In genomic region chr7:73304612-73305382, GRCh38 we compare ENCODE assay signal across 12 cellular contexts. TPM values are rescaled to one million over a fixed set of nuclear protein-coding genes. Genes with fewer than 3 reads are reported as not detected.
DNase-seq lines count a peak whose midpoint lies in the region; ATAC-seq, FAIRE-seq and TF ChIP-seq lines count a peak whose summit lies in the region.
"Not testable (repeated sequence)": the region's sequence is repeated elsewhere in the genome, so short reads cannot be mapped to it uniquely, and the experiment has no call there.
"Had no signal": no experiment of that assay in that cellular context is flagged by ENCODE, and none has a peak within 500 bp of the region (broad histone marks: within the 10 kb centered on the region; RNA-seq: fewer than 3 reads in every experiment).

No MANE protein-coding gene starts in this region.

- H3K9ac ChIP-seq in BLaER1, result 0 out of 2 replicates have a peak overlapping the region, but pooled peaks have one; percentile 38
- not testable (repeated sequence) for H3K9ac ChIP-seq in SK-N-SH; endodermal cell (ENCODE audit: extremely low read depth, low read length, poor library complexity, severe bottlenecking); HepG2 (ENCODE audit: insufficient read depth, low read depth, low read length)

- not testable (repeated sequence) for H3K27me3 Mint-ChIP-seq in endodermal cell (ENCODE audit: insufficient read depth)

- H3K9me2 ChIP-seq in SK-N-SH, result not testable (repeated sequence)

- H3K36me3 ChIP-seq in BLaER1 (peaks cover 42% of the 10 kb centered on the region), SK-N-SH (replicated peaks in 1 of 2; ENCODE audit: control insufficient read depth in 1 of 2, insufficient read depth in 2 of 2, low read length in 1 of 2) (peaks cover 10 to 27% of the 10 kb centered on the region in 2 experiments), endodermal cell (ENCODE audit: control insufficient read depth, insufficient read depth, low read length) (peaks cover 17% of the 10 kb centered on the region), HepG2 (replicated peaks in 1 of 2; ENCODE audit: control insufficient read depth in 1 of 2, insufficient read depth in 2 of 2, low read length in 2 of 2) (peaks cover 7 to 18% of the 10 kb centered on the region in 2 experiments; a peak in 3 of 5 replicates)

- H2AFZ ChIP-seq in SK-N-SH (ENCODE audit: low read depth); HepG2 (ENCODE audit: low read length): not testable (repeated sequence)

- not testable (repeated sequence) for ATAC-seq in HepG2

- 82% methylated on average over 11 of the region's 15 CpGs for WGBS in SK-N-SH (ENCODE audit: low lambda C conversion rate)
- 90 to 92% methylated on average over 3 to 10 of the region's 15 CpGs for whole genome bisulfite sequencing in endodermal cell (ENCODE audit: insufficient coverage in 1 of 2, insufficient read length in 1 of 2), 2 experiments
- 95% methylated on average over 12 of the region's 15 CpGs for WGBS in HepG2 (ENCODE audit: low lambda C conversion rate)

- TF ChIP-seq EP300 in SK-N-SH (IDR thresholded peaks at IDR 0.05; ENCODE audit: borderline replicate concordance in 1 of 2, low read depth in 1 of 2, low read length in 1 of 2); HepG2 (IDR thresholded peaks at IDR 0.05; ENCODE audit: low read depth in 2 of 2, low read length in 2 of 2); HepG2 (CRISPR knock-in tag; IDR thresholded peaks at IDR 0.05; ENCODE audit: borderline replicate concordance): not testable (repeated sequence)

- not testable (repeated sequence) for H3K27ac Mint-ChIP-seq in endodermal cell

- POLR2A ChIA-PET in SK-N-SH (lab: Yijun Ruan, JAX); HepG2 (lab: Yijun Ruan, JAX): not testable (repeated sequence)

- not testable (repeated sequence) for H3K9me3 Mint-ChIP-seq in endodermal cell

- in situ Hi-C loops in astrocyte of the cerebellum (cut with HindIII; ENCODE audit: low sequenced_read_pairs); HepG2 (cut with HindIII; ENCODE audit: extremely low pct_ligation_motif_present, low pct_unique_long_range_greater_than_20kb): not testable (repeated sequence)

- peak; percentile 25; the same call in 1 of the 2 replicates for TF ChIP-seq CTCF in SK-N-SH (IDR thresholded peaks at IDR 0.05)
- TF ChIP-seq CTCF in astrocyte of the cerebellum (IDR thresholded peaks at IDR 0.05; ENCODE audit: low read depth, low read length, missing control alignments), result peak; percentile 16
- TF ChIP-seq CTCF in endodermal cell (conservative IDR thresholded peaks at IDR 0.05), result peak; percentile 32
- 0 out of 2 replicates have a peak, but pooled peaks have one; percentile 6 for TF ChIP-seq CTCF in HepG2 (CRISPR knock-in tag; IDR thresholded peaks at IDR 0.05)

- BruUV-seq in HepG2 (replicated peaks; lab: Mats Ljungman, UMichigan), result not testable (repeated sequence)

- peaks cover 25% of the 10 kb centered on the region for H3K36me3 Mint-ChIP-seq in endodermal cell (ENCODE audit: low read depth)

- TF ChIP-seq RAD21 in SK-N-SH (IDR thresholded peaks at IDR 0.05; ENCODE audit: low read length), result peak; percentile 24; the same call in 1 of the 2 replicates
- not testable (repeated sequence) for TF ChIP-seq RAD21 in HepG2 (CRISPR knock-in tag; IDR thresholded peaks at IDR 0.05)

- H3K9me3 ChIP-seq in BLaER1; SK-N-SH; endodermal cell (ENCODE audit: control insufficient read depth, low read length); HepG2 (ENCODE audit: low read length): not testable (repeated sequence)

- not testable (repeated sequence) for TF ChIP-seq POLR2A in HepG2 (IDR thresholded peaks at IDR 0.05; ENCODE audit: insufficient read depth in 1 of 2, low read depth in 2 of 2, low read length in 2 of 2)

- H3K79me2 ChIP-seq in SK-N-SH (ENCODE audit: insufficient read depth) (peaks cover 32% of the 10 kb centered on the region; the same call in 1 of the 2 replicates), HepG2 (ENCODE audit: insufficient read depth, low read length) (peaks cover 13% of the 10 kb centered on the region)

- H3K4me3 ChIP-seq in BLaER1; SK-N-SH (ENCODE audit: low read depth in 2 of 2, low read length in 1 of 2); astrocyte of the cerebellum (ENCODE audit: low read depth, low read length); endodermal cell (ENCODE audit: low read length); HepG2 (replicated peaks in 1 of 3; ENCODE audit: insufficient read depth in 1 of 3, low read depth in 2 of 3, low read length in 3 of 3): not testable (repeated sequence)

- H3K4me1 Mint-ChIP-seq in endodermal cell, result not testable (repeated sequence)

- not testable (repeated sequence) for H3K4me3 Mint-ChIP-seq in endodermal cell

- not testable (repeated sequence) for H3K27me3 ChIP-seq in BLaER1; SK-N-SH (ENCODE audit: insufficient read depth); endodermal cell (ENCODE audit: control insufficient read depth, insufficient read depth, low read length, poor library complexity, severe bottlenecking); HepG2 (ENCODE audit: control insufficient read depth in 1 of 2, insufficient read depth in 2 of 2, low read length in 2 of 2)

- H4K20me1 ChIP-seq in BLaER1; SK-N-SH (ENCODE audit: insufficient read depth); HepG2 (ENCODE audit: insufficient read depth, low read length): not testable (repeated sequence)

- H3K4me1 ChIP-seq in BLaER1 (peaks cover 58% of the 10 kb centered on the region), SK-N-SH (ENCODE audit: control insufficient read depth in 1 of 2, insufficient read depth in 2 of 2, low read depth in 1 of 2, low read length in 1 of 2) (peaks cover 0 to 13% of the 10 kb centered on the region in 2 experiments; a peak in 1 of 4 replicates), HepG2 (ENCODE audit: insufficient read depth, low read length) (peaks cover 22% of the 10 kb centered on the region)
- not testable (repeated sequence) for H3K4me1 ChIP-seq in endodermal cell (ENCODE audit: control insufficient read depth, insufficient read depth, low read length)

- DNase-seq in Kasumi-1 (lab: John Stamatoyannopoulos, UW) (peak; percentile 46 to 48), NOMO-1 (lab: John Stamatoyannopoulos, UW; ENCODE audit: unreplicated experiment in 2 of 2) (peak; percentile 98 to 99)
- DNase-seq in SK-N-SH; astrocyte of the cerebellum (ENCODE audit: low read depth); endodermal cell; HepG2 (ENCODE audit: low spot score): not testable (repeated sequence)

- CTCF ChIA-PET in SK-N-SH (lab: Yijun Ruan, JAX), result interaction anchor here (0.7 kb wide), 1 partner anchor 217 kb away, joined by 3 read pairs; the partner anchor contains the start of gene BAZ1B
- CTCF ChIA-PET in HepG2 (lab: Yijun Ruan, JAX; ENCODE audit: low intra/inter-chr PET ratio, low total read pairs), result not testable (repeated sequence)

- not testable (repeated sequence) for H3F3A ChIP-seq in SK-N-SH (replicated peaks; ENCODE audit: insufficient read depth)

- H3K27ac ChIP-seq in BLaER1, result peak overlapping the region; percentile 46; the same call in 1 of the 2 replicates
- H3K27ac ChIP-seq in SK-N-SH (ENCODE audit: low read depth in 2 of 2, low read length in 1 of 2); endodermal cell (ENCODE audit: low read depth, low read length); HepG2 (ENCODE audit: extremely low read length, insufficient read depth, low read length): not testable (repeated sequence)

- not testable (repeated sequence) for FAIRE-seq in HepG2 (lab: Jason Lieb, UNC)

- intact Hi-C loops in HepG2 (cut with micrococcal nuclease; ENCODE audit: unreplicated experiment), result not testable (repeated sequence)

- peak overlapping the region; percentile 51 for H3K4me2 ChIP-seq in BLaER1
- not testable (repeated sequence) for H3K4me2 ChIP-seq in SK-N-SH; HepG2 (ENCODE audit: low read depth, low read length)

RNA-seq across cellular contexts. Expression of gene NSUN5, which starts 3.8 kb away (rescaled TPM):
- polyA plus RNA-seq in SK-N-SH (2012; rRNA removed), result 59.2 and 60.0 TPM in 2 replicates
- polyA plus RNA-seq in SK-N-SH (2012; cell fraction: cytosol; rRNA removed), result 24.2 and 35.6 TPM in 2 replicates
- polyA plus RNA-seq in SK-N-SH (2012; cell fraction: nucleus; rRNA removed), result 143 and 155 TPM in 2 replicates
- total RNA-seq in endodermal cell, result 10 to 100 TPM; 40.3 to 42.1 TPM
- polyA plus RNA-seq in endodermal cell (2013, experiment 1 of 2), result 31.3 TPM
- 30.4 TPM for polyA plus RNA-seq in endodermal cell (2013, experiment 2 of 2)
- 31.6 and 35.8 TPM in 2 replicates for total RNA-seq in HepG2 (2016; rRNA removed; fragmentation: Illumina TruSeq; extraction: Trizol)
- 10.1 and 11.8 TPM in 2 replicates for total RNA-seq in HepG2 (2016; cell fraction: cytosol; rRNA removed; fragmentation: Illumina TruSeq; extraction: Trizol; ENCODE audit: low read depth)
- 29.5 and 34.7 TPM in 2 replicates for total RNA-seq in HepG2 (2016; cell fraction: insoluble cytoplasmic fraction; rRNA removed; fragmentation: Illumina TruSeq; extraction: Trizol)
- total RNA-seq in HepG2 (2016; cell fraction: membrane; rRNA removed; fragmentation: Illumina TruSeq; extraction: Trizol), result 13.4 TPM in 2 replicates
- total RNA-seq in HepG2 (2016; cell fraction: nucleus; rRNA removed; fragmentation: Illumina TruSeq; extraction: Trizol), result 16.9 and 26.1 TPM in 2 replicates
- polyA plus RNA-seq in HepG2 (2011; rRNA removed), result 19.9 and 24.9 TPM in 2 replicates
- 16.1 and 23.4 TPM in 2 replicates for polyA plus RNA-seq in HepG2 (2011; cell fraction: cytosol; rRNA removed)
- polyA plus RNA-seq in HepG2 (2011; cell fraction: nucleus; rRNA removed), result 56.5 and 64.5 TPM in 2 replicates
- polyA plus RNA-seq in HepG2 (2012), result 12.2 and 20.8 TPM in 2 replicates
- 5.4 and 6.5 TPM in 2 replicates for polyA plus RNA-seq in HepG2 (2016; cell fraction: cytosol; fragmentation: Illumina TruSeq; extraction: Trizol; ENCODE audit: low read depth)
- 20.2 and 26.2 TPM in 2 replicates for polyA plus RNA-seq in HepG2 (2016; cell fraction: insoluble cytoplasmic fraction; fragmentation: Illumina TruSeq; extraction: Trizol; ENCODE audit: low read depth)
- 5.5 and 7.3 TPM in 2 replicates for polyA plus RNA-seq in HepG2 (2016; cell fraction: membrane; fragmentation: Illumina TruSeq; extraction: Trizol; ENCODE audit: low read depth)
- 42.6 and 43.8 TPM in 2 replicates for polyA plus RNA-seq in HepG2 (2016; cell fraction: nucleus; fragmentation: Illumina TruSeq; extraction: Trizol; ENCODE audit: insufficient read depth, low read depth)
- polyA minus RNA-seq in HepG2 (2011; rRNA and poly(A)+ RNA removed; ENCODE audit: low replicate concordance), result 41.4 and 43.7 TPM in 2 replicates
- polyA minus RNA-seq in HepG2 (2011; cell fraction: cytosol; rRNA and poly(A)+ RNA removed), result 12.9 and 15.0 TPM in 2 replicates
- 13.0 and 19.8 TPM in 2 replicates for polyA minus RNA-seq in HepG2 (2011; cell fraction: nucleus; rRNA and poly(A)+ RNA removed)

RNA-seq across cellular contexts. Expression of gene TRIM50, which starts 23.1 kb away (rescaled TPM):
- polyA plus RNA-seq in SK-N-SH (2012; rRNA removed) (not detected in 2 replicates), HepG2 (2011; rRNA removed) (4.2 and 5.4 TPM in 2 replicates)
- polyA plus RNA-seq in SK-N-SH (2012; cell fraction: cytosol; rRNA removed), result not detected in 2 replicates
- polyA plus RNA-seq in SK-N-SH (2012; cell fraction: nucleus; rRNA removed), result not detected in 2 replicates
- total RNA-seq in endodermal cell (under 1 TPM; 0.24 to 0.33 TPM), HepG2 (2016; rRNA removed; fragmentation: Illumina TruSeq; extraction: Trizol) (21.1 and 24.5 TPM in 2 replicates)
- polyA plus RNA-seq in endodermal cell (2013, experiment 1 of 2), result not detected
- not detected for polyA plus RNA-seq in endodermal cell (2013, experiment 2 of 2)
- total RNA-seq in HepG2 (2016; cell fraction: cytosol; rRNA removed; fragmentation: Illumina TruSeq; extraction: Trizol; ENCODE audit: low read depth), result 3.9 and 4.9 TPM in 2 replicates
- 16.1 and 26.1 TPM in 2 replicates for total RNA-seq in HepG2 (2016; cell fraction: insoluble cytoplasmic fraction; rRNA removed; fragmentation: Illumina TruSeq; extraction: Trizol)
- 9.4 and 10.8 TPM in 2 replicates for total RNA-seq in HepG2 (2016; cell fraction: membrane; rRNA removed; fragmentation: Illumina TruSeq; extraction: Trizol)
- 23.9 and 26.7 TPM in 2 replicates for total RNA-seq in HepG2 (2016; cell fraction: nucleus; rRNA removed; fragmentation: Illumina TruSeq; extraction: Trizol)
- polyA plus RNA-seq in HepG2 (2011; cell fraction: cytosol; rRNA removed), result 1.6 and 3.8 TPM in 2 replicates
- 33.8 and 40.4 TPM in 2 replicates for polyA plus RNA-seq in HepG2 (2011; cell fraction: nucleus; rRNA removed)
- polyA plus RNA-seq in HepG2 (2012), result 3.0 TPM in 2 replicates
- 4.1 and 4.2 TPM in 2 replicates for polyA plus RNA-seq in HepG2 (2016; cell fraction: cytosol; fragmentation: Illumina TruSeq; extraction: Trizol; ENCODE audit: low read depth)
- 19.1 and 25.4 TPM in 2 replicates for polyA plus RNA-seq in HepG2 (2016; cell fraction: insoluble cytoplasmic fraction; fragmentation: Illumina TruSeq; extraction: Trizol; ENCODE audit: low read depth)
- polyA plus RNA-seq in HepG2 (2016; cell fraction: membrane; fragmentation: Illumina TruSeq; extraction: Trizol; ENCODE audit: low read depth), result 6.7 and 7.5 TPM in 2 replicates
- polyA plus RNA-seq in HepG2 (2016; cell fraction: nucleus; fragmentation: Illumina TruSeq; extraction: Trizol; ENCODE audit: insufficient read depth, low read depth), result 87.0 and 93.3 TPM in 2 replicates
- 7.4 TPM in 1 of 2 replicates, not detected in the other for polyA minus RNA-seq in HepG2 (2011; rRNA and poly(A)+ RNA removed; ENCODE audit: low replicate concordance)
- 0.99 and 1.8 TPM in 2 replicates for polyA minus RNA-seq in HepG2 (2011; cell fraction: cytosol; rRNA and poly(A)+ RNA removed)
- polyA minus RNA-seq in HepG2 (2011; cell fraction: nucleus; rRNA and poly(A)+ RNA removed), result 4.5 and 4.7 TPM in 2 replicates
- total RNA-seq: CD8-positive, alpha-beta T cell; LHCN-M2; PC-9 had no signal
- polyA plus RNA-seq: A549, BJ had no signal

RNA-seq across cellular contexts. Expression of gene FKBP6, which starts 23.2 kb away (rescaled TPM):
- polyA plus RNA-seq in SK-N-SH (2012; rRNA removed) (not detected in 2 replicates), HepG2 (2011; rRNA removed) (0.07 and 0.09 TPM in 2 replicates)
- 0.03 TPM in 1 of 2 replicates, not detected in the other for polyA plus RNA-seq in SK-N-SH (2012; cell fraction: cytosol; rRNA removed)
- not detected in 2 replicates for polyA plus RNA-seq in SK-N-SH (2012; cell fraction: nucleus; rRNA removed)
- total RNA-seq in endodermal cell (not detected), HepG2 (2016; rRNA removed; fragmentation: Illumina TruSeq; extraction: Trizol) (0.13 and 0.20 TPM in 2 replicates)
- not detected for polyA plus RNA-seq in endodermal cell (2013, experiment 1 of 2)
- polyA plus RNA-seq in endodermal cell (2013, experiment 2 of 2), result not detected
- not detected in 2 replicates for total RNA-seq in HepG2 (2016; cell fraction: cytosol; rRNA removed; fragmentation: Illumina TruSeq; extraction: Trizol; ENCODE audit: low read depth)
- 0.15 and 0.16 TPM in 2 replicates for total RNA-seq in HepG2 (2016; cell fraction: insoluble cytoplasmic fraction; rRNA removed; fragmentation: Illumina TruSeq; extraction: Trizol)
- total RNA-seq in HepG2 (2016; cell fraction: membrane; rRNA removed; fragmentation: Illumina TruSeq; extraction: Trizol), result 0.17 and 0.22 TPM in 2 replicates
- total RNA-seq in HepG2 (2016; cell fraction: nucleus; rRNA removed; fragmentation: Illumina TruSeq; extraction: Trizol), result 0.22 TPM in 1 of 2 replicates, not detected in the other
- 0.07 and 0.09 TPM in 2 replicates for polyA plus RNA-seq in HepG2 (2011; cell fraction: cytosol; rRNA removed)
- 0.08 TPM in 1 of 2 replicates, not detected in the other for polyA plus RNA-seq in HepG2 (2011; cell fraction: nucleus; rRNA removed)
- 0.07 and 0.12 TPM in 2 replicates for polyA plus RNA-seq in HepG2 (2012)
- polyA plus RNA-seq in HepG2 (2016; cell fraction: cytosol; fragmentation: Illumina TruSeq; extraction: Trizol; ENCODE audit: low read depth), result not detected in 2 replicates
- 0.21 and 0.26 TPM in 2 replicates for polyA plus RNA-seq in HepG2 (2016; cell fraction: insoluble cytoplasmic fraction; fragmentation: Illumina TruSeq; extraction: Trizol; ENCODE audit: low read depth)
- 0.10 TPM in 1 of 2 replicates, not detected in the other for polyA plus RNA-seq in HepG2 (2016; cell fraction: membrane; fragmentation: Illumina TruSeq; extraction: Trizol; ENCODE audit: low read depth)
- 0.49 TPM in 1 of 2 replicates, not detected in the other for polyA plus RNA-seq in HepG2 (2016; cell fraction: nucleus; fragmentation: Illumina TruSeq; extraction: Trizol; ENCODE audit: insufficient read depth, low read depth)
- polyA minus RNA-seq in HepG2 (2011; rRNA and poly(A)+ RNA removed; ENCODE audit: low replicate concordance), result 0.10 TPM in 1 of 2 replicates, not detected in the other
- polyA minus RNA-seq in HepG2 (2011; cell fraction: cytosol; rRNA and poly(A)+ RNA removed), result not detected in 2 replicates
- polyA minus RNA-seq in HepG2 (2011; cell fraction: nucleus; rRNA and poly(A)+ RNA removed), result 0.13 TPM in 1 of 2 replicates, not detected in the other
- total RNA-seq: CD8-positive, alpha-beta T cell; LHCN-M2; PC-9 had no signal
- polyA plus RNA-seq: BJ had no signal
